ENCODE assay signal across 1 cellular context in genomic region chr4:152534541-152535231, GRCh38.
TF ChIP-seq lines count a peak whose summit lies in the region.

No MANE protein-coding gene starts in this region.

TF ChIP-seq in HepG2, 621 proteins besides CTCF, POLR2A, EP300 and RAD21 (continued from another document and continues in another):
- no peak for TF ChIP-seq SMARCE1 (IDR thresholded peaks at IDR 0.05; ENCODE audit: borderline replicate concordance)
- no peak for TF ChIP-seq TAF1 (CRISPR knock-in tag; IDR thresholded peaks at IDR 0.05)
- TF ChIP-seq, protein P1, sequence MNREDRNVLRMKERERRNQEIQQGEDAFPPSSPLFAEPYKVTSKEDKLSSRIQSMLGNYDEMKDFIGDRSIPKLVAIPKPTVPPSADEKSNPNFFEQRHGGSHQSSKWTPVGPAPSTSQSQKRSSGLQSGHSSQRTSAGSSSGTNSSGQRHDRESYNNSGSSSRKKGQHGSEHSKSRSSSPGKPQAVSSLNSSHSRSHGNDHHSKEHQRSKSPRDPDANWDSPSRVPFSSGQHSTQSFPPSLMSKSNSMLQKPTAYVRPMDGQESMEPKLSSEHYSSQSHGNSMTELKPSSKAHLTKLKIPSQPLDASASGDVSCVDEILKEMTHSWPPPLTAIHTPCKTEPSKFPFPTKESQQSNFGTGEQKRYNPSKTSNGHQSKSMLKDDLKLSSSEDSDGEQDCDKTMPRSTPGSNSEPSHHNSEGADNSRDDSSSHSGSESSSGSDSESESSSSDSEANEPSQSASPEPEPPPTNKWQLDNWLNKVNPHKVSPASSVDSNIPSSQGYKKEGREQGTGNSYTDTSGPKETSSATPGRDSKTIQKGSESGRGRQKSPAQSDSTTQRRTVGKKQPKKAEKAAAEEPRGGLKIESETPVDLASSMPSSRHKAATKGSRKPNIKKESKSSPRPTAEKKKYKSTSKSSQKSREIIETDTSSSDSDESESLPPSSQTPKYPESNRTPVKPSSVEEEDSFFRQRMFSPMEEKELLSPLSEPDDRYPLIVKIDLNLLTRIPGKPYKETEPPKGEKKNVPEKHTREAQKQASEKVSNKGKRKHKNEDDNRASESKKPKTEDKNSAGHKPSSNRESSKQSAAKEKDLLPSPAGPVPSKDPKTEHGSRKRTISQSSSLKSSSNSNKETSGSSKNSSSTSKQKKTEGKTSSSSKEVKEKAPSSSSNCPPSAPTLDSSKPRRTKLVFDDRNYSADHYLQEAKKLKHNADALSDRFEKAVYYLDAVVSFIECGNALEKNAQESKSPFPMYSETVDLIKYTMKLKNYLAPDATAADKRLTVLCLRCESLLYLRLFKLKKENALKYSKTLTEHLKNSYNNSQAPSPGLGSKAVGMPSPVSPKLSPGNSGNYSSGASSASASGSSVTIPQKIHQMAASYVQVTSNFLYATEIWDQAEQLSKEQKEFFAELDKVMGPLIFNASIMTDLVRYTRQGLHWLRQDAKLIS (CRISPR knock-in tag; IDR thresholded peaks at IDR 0.05): no peak
- TF ChIP-seq, protein P2, sequence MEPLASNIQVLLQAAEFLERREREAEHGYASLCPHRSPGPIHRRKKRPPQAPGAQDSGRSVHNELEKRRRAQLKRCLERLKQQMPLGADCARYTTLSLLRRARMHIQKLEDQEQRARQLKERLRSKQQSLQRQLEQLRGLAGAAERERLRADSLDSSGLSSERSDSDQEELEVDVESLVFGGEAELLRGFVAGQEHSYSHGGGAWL (CRISPR knock-in tag; IDR thresholded peaks at IDR 0.05): no peak
- 0 out of 2 replicates have a peak, but pooled peaks have one; percentile 10 for TF ChIP-seq SAP130 (CRISPR knock-in tag; IDR thresholded peaks at IDR 0.05; ENCODE audit: low read depth)
- no peak for TF ChIP-seq DNMT3B (CRISPR knock-in tag; conservative IDR thresholded peaks at IDR 0.05)
- TF ChIP-seq, protein P3, sequence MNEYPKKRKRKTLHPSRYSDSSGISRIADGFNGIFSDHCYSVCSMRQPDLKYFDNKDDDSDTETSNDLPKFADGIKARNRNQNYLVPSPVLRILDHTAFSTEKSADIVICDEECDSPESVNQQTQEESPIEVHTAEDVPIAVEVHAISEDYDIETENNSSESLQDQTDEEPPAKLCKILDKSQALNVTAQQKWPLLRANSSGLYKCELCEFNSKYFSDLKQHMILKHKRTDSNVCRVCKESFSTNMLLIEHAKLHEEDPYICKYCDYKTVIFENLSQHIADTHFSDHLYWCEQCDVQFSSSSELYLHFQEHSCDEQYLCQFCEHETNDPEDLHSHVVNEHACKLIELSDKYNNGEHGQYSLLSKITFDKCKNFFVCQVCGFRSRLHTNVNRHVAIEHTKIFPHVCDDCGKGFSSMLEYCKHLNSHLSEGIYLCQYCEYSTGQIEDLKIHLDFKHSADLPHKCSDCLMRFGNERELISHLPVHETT (CRISPR knock-in tag; conservative IDR thresholded peaks at IDR 0.05): no peak
- TF ChIP-seq ZFP91 (CRISPR knock-in tag; IDR thresholded peaks at IDR 0.05; ENCODE audit: borderline replicate concordance): no peak
- no peak for TF ChIP-seq ZFP62 (CRISPR knock-in tag; IDR thresholded peaks at IDR 0.05)
- TF ChIP-seq ZNF609 (CRISPR knock-in tag; IDR thresholded peaks at IDR 0.05; ENCODE audit: borderline replicate concordance): no peak
- no peak for TF ChIP-seq EED (CRISPR knock-in tag; IDR thresholded peaks at IDR 0.05)
- no peak for TF ChIP-seq ZBTB25 (CRISPR knock-in tag; IDR thresholded peaks at IDR 0.05)
- TF ChIP-seq ZNF766 (CRISPR knock-in tag; IDR thresholded peaks at IDR 0.05; ENCODE audit: borderline replicate concordance): 0 out of 2 replicates have a peak, but pooled peaks have one; percentile 25
- peak; percentile 29; the same call in 1 of the 2 replicates for TF ChIP-seq KDM2A (CRISPR knock-in tag; IDR thresholded peaks at IDR 0.05; ENCODE audit: borderline replicate concordance, low read depth)
- TF ChIP-seq CCAR2 (optimal IDR thresholded peaks at IDR 0.05; ENCODE audit: low read depth, low read length): no peak
- TF ChIP-seq, protein P4, sequence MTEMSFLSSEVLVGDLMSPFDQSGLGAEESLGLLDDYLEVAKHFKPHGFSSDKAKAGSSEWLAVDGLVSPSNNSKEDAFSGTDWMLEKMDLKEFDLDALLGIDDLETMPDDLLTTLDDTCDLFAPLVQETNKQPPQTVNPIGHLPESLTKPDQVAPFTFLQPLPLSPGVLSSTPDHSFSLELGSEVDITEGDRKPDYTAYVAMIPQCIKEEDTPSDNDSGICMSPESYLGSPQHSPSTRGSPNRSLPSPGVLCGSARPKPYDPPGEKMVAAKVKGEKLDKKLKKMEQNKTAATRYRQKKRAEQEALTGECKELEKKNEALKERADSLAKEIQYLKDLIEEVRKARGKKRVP (CRISPR knock-in tag; IDR thresholded peaks at IDR 0.05): no peak
- no peak for TF ChIP-seq GABPB1 (CRISPR knock-in tag; IDR thresholded peaks at IDR 0.05)
- peak; percentile 67 for TF ChIP-seq HNRNPLL (IDR thresholded peaks at IDR 0.05; ENCODE audit: low read depth, low read length, poor library complexity, severe bottlenecking)
- TF ChIP-seq ZFP36 (IDR thresholded peaks at IDR 0.05; ENCODE audit: borderline replicate concordance, low read depth, low read length, partially characterized antibody): no peak
- TF ChIP-seq GATA4 (IDR thresholded peaks at IDR 0.05; ENCODE audit: borderline replicate concordance, low read depth): no peak
- TF ChIP-seq, protein P5, sequence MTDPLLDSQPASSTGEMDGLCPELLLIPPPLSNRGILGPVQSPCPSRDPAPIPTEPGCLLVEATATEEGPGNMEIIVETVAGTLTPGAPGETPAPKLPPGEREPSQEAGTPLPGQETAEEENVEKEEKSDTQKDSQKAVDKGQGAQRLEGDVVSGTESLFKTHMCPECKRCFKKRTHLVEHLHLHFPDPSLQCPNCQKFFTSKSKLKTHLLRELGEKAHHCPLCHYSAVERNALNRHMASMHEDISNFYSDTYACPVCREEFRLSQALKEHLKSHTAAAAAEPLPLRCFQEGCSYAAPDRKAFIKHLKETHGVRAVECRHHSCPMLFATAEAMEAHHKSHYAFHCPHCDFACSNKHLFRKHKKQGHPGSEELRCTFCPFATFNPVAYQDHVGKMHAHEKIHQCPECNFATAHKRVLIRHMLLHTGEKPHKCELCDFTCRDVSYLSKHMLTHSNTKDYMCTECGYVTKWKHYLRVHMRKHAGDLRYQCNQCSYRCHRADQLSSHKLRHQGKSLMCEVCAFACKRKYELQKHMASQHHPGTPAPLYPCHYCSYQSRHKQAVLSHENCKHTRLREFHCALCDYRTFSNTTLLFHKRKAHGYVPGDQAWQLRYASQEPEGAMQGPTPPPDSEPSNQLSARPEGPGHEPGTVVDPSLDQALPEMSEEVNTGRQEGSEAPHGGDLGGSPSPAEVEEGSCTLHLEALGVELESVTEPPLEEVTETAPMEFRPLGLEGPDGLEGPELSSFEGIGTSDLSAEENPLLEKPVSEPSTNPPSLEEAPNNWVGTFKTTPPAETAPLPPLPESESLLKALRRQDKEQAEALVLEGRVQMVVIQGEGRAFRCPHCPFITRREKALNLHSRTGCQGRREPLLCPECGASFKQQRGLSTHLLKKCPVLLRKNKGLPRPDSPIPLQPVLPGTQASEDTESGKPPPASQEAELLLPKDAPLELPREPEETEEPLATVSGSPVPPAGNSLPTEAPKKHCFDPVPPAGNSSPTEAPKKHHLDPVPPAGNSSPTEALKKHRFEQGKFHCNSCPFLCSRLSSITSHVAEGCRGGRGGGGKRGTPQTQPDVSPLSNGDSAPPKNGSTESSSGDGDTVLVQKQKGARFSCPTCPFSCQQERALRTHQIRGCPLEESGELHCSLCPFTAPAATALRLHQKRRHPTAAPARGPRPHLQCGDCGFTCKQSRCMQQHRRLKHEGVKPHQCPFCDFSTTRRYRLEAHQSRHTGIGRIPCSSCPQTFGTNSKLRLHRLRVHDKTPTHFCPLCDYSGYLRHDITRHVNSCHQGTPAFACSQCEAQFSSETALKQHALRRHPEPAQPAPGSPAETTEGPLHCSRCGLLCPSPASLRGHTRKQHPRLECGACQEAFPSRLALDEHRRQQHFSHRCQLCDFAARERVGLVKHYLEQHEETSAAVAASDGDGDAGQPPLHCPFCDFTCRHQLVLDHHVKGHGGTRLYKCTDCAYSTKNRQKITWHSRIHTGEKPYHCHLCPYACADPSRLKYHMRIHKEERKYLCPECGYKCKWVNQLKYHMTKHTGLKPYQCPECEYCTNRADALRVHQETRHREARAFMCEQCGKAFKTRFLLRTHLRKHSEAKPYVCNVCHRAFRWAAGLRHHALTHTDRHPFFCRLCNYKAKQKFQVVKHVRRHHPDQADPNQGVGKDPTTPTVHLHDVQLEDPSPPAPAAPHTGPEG (CRISPR knock-in tag; IDR thresholded peaks at IDR 0.05): no peak
- TF ChIP-seq ZBTB42 (CRISPR knock-in tag; IDR thresholded peaks at IDR 0.05): no peak
- TF ChIP-seq, protein P6, sequence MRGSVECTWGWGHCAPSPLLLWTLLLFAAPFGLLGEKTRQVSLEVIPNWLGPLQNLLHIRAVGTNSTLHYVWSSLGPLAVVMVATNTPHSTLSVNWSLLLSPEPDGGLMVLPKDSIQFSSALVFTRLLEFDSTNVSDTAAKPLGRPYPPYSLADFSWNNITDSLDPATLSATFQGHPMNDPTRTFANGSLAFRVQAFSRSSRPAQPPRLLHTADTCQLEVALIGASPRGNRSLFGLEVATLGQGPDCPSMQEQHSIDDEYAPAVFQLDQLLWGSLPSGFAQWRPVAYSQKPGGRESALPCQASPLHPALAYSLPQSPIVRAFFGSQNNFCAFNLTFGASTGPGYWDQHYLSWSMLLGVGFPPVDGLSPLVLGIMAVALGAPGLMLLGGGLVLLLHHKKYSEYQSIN (CRISPR knock-in tag; IDR thresholded peaks at IDR 0.05; ENCODE audit: borderline replicate concordance): no peak
- no peak for TF ChIP-seq ZBTB3 (CRISPR knock-in tag; IDR thresholded peaks at IDR 0.05; ENCODE audit: borderline replicate concordance, low read depth)
- TF ChIP-seq SATB2 (CRISPR knock-in tag; IDR thresholded peaks at IDR 0.05): no peak
- no peak for TF ChIP-seq ESRRA (CRISPR knock-in tag; IDR thresholded peaks at IDR 0.05; ENCODE audit: low read depth)
- no peak for TF ChIP-seq ZNF296 (CRISPR knock-in tag; conservative IDR thresholded peaks at IDR 0.05)
- no peak for TF ChIP-seq HHEX (CRISPR knock-in tag; IDR thresholded peaks at IDR 0.05)
- TF ChIP-seq, protein P7, sequence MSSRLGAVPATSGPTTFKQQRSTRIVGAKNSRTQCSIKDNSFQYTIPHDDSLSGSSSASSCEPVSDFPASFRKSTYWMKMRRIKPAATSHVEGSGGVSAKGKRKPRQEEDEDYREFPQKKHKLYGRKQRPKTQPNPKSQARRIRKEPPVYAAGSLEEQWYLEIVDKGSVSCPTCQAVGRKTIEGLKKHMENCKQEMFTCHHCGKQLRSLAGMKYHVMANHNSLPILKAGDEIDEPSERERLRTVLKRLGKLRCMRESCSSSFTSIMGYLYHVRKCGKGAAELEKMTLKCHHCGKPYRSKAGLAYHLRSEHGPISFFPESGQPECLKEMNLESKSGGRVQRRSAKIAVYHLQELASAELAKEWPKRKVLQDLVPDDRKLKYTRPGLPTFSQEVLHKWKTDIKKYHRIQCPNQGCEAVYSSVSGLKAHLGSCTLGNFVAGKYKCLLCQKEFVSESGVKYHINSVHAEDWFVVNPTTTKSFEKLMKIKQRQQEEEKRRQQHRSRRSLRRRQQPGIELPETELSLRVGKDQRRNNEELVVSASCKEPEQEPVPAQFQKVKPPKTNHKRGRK (CRISPR knock-in tag; IDR thresholded peaks at IDR 0.05): no peak
- no peak for TF ChIP-seq ZNF121 (CRISPR knock-in tag; IDR thresholded peaks at IDR 0.05)
- TF ChIP-seq CREM (IDR thresholded peaks at IDR 0.05): no peak
- TF ChIP-seq CREM (CRISPR knock-in tag; IDR thresholded peaks at IDR 0.05): no peak
- no peak for TF ChIP-seq SP4 (CRISPR knock-in tag; IDR thresholded peaks at IDR 0.05)
- TF ChIP-seq MAFG (CRISPR knock-in tag; IDR thresholded peaks at IDR 0.05): no peak
- TF ChIP-seq ZNF441 (CRISPR knock-in tag; IDR thresholded peaks at IDR 0.05; ENCODE audit: borderline replicate concordance): no peak
- no peak for TF ChIP-seq ZNF282 (IDR thresholded peaks at IDR 0.05; ENCODE audit: partially characterized antibody)
- TF ChIP-seq TRIM24 (CRISPR knock-in tag; IDR thresholded peaks at IDR 0.05): no peak
